8 cellular contexts compared by ENCODE assay signal in genomic region chr20:53579581-53580375, GRCh38. TPM values are rescaled to one million over a fixed set of nuclear protein-coding genes. Genes with fewer than 3 reads are reported as not detected.
A peak's percentile ranks its signal among the peaks of the same experiment; 100 is the strongest.
DNase-seq lines count a peak whose midpoint lies in the region; TF ChIP-seq lines count a peak whose summit lies in the region.

No MANE protein-coding gene starts in this region.

- H3K9ac ChIP-seq in KMS-11: peak overlapping the region; percentile 90

- peaks cover 0 to 2% (median 0%) of the 10 kb centered on the region in 3 donors for H3K27me3 Mint-ChIP-seq in CD14-positive monocyte (ENCODE audit: low read depth in 3 of 3)

- H3K36me3 Mint-ChIP-seq in CD14-positive monocyte: peaks cover 66 to 76% of the 10 kb centered on the region in 2 donors

- H3K9me3 ChIP-seq in left ventricle myocardium inferior (replicated peaks): no peaks in the 10 kb centered on the region

- peak overlapping the region; percentile 53 to 83 for H3K4me3 Mint-ChIP-seq in CD14-positive monocyte

- peaks cover 73% of the 10 kb centered on the region for H3K4me1 Mint-ChIP-seq in CD14-positive monocyte

- H3K79me2 ChIP-seq in KMS-11 (ENCODE audit: insufficient read depth, low read depth): peaks cover 100% of the 10 kb centered on the region

- H3K27me3 ChIP-seq in KMS-11 (ENCODE audit: insufficient read depth, low read depth): no peaks in the 10 kb centered on the region
- H3K27me3 ChIP-seq in left ventricle myocardium inferior (ENCODE audit: low read depth): no peaks in the 10 kb centered on the region

- TF ChIP-seq CTCF in CD14-positive monocyte (IDR thresholded peaks at IDR 0.05) (no peak), KMS-11 (conservative IDR thresholded peaks at IDR 0.05; ENCODE audit: low read depth, low read length) (no peak), left ventricle myocardium inferior (IDR thresholded peaks at IDR 0.05; ENCODE audit: borderline replicate concordance) (no peak)

- peaks cover 58% of the 10 kb centered on the region for H3K4me1 ChIP-seq in KMS-11 (ENCODE audit: low read depth, poor library complexity, severe bottlenecking)
- H3K4me1 ChIP-seq in left ventricle myocardium inferior: peaks cover 71% of the 10 kb centered on the region

- intact Hi-C loops in CD14-positive monocyte (cut with micrococcal nuclease): loop anchor here (2.0 to 10.0 kb wide), 6 partner anchors 43 to 485 kb away; no protein-coding TSS in a partner anchor
- intact Hi-C loops in left ventricle myocardium inferior (cut with micrococcal nuclease): loop anchor here (5.0 to 10.0 kb wide), 2 partner anchors 363 to 485 kb away; no protein-coding TSS in a partner anchor

- peak overlapping the region; percentile 98 for H3K4me2 ChIP-seq in KMS-11

- no peak overlapping the region for H3K4me3 ChIP-seq in KMS-11 (IDR thresholded peaks at IDR 0.05; ENCODE audit: insufficient read depth, low read depth, low read length)
- H3K4me3 ChIP-seq in left ventricle myocardium inferior: peak overlapping the region; percentile 29

- DNase-seq in CD14-positive monocyte (ENCODE audit: low spot score): peak; percentile 53
- peak; percentile 14 for DNase-seq in activated effector memory CD4-positive, alpha-beta T cell treated with Interleukin-2 at 50 U/mL for 16 hours
- DNase-seq in left ventricle myocardium inferior: no peak
- DNase-seq in stimulated activated CD8-positive, alpha-beta memory T cell treated with anti-CD3 and anti-CD28 coated beads, Interleukin-4, amount 100 ng/mL, for 48 hours: peak; percentile 55
- no peak for DNase-seq in NCI-H1436 (lab: John Stamatoyannopoulos, UW)
- no peak for DNase-seq in NCI-H748 treated with DMSO at 0.1 percent for 48 hours (lab: John Stamatoyannopoulos, UW)
- DNase-seq in NCI-H2227 treated with DMSO at 0.1 percent for 48 hours (lab: John Stamatoyannopoulos, UW): no peak

- H4K20me1 ChIP-seq in KMS-11 (ENCODE audit: insufficient read depth): peaks cover 57% of the 10 kb centered on the region

- H3K27ac Mint-ChIP-seq in CD14-positive monocyte: peak overlapping the region; percentile 90 to 97 (median 95)

- H3K27ac ChIP-seq in KMS-11 (peak overlapping the region; percentile 94), left ventricle myocardium inferior (replicated peaks) (peak overlapping the region; percentile 66)

- H2AFZ ChIP-seq in KMS-11 (ENCODE audit: low read depth): no peak overlapping the region

- H3K9me3 Mint-ChIP-seq in CD14-positive monocyte: peaks cover 0 to 2% (median 0%) of the 10 kb centered on the region in 7 donors

- peaks cover 60% of the 10 kb centered on the region; the same call in 1 of the 2 replicates for H3K36me3 ChIP-seq in KMS-11 (ENCODE audit: insufficient read depth)
- peaks cover 52% of the 10 kb centered on the region for H3K36me3 ChIP-seq in left ventricle myocardium inferior

RNA-seq across cellular contexts. Expression of gene ZNF217, which starts 13.9 kb away (rescaled TPM):
- 10 to 100 TPM; 10.5 to 41.5 TPM for polyA plus RNA-seq in CD14-positive monocyte
- total RNA-seq in left ventricle myocardium inferior: 5.4 TPM

Comparison
In these comparisons a context has a peak if more than half of its experiments do, and no peak if none do; other contexts are left out.
1. DNase-seq: peak in CD14-positive monocyte (single experiment), activated effector memory CD4-positive, alpha-beta T cell treated with Interleukin-2 at 50 U/mL for 16 hours (single experiment) and stimulated activated CD8-positive, alpha-beta memory T cell treated with anti-CD3 and anti-CD28 coated beads, Interleukin-4, amount 100 ng/mL, for 48 hours (single experiment); none in left ventricle myocardium inferior (single experiment), NCI-H1436 (single experiment), NCI-H748 treated with DMSO at 0.1 percent for 48 hours (single experiment) and NCI-H2227 treated with DMSO at 0.1 percent for 48 hours (single experiment).